Comparison of ENCODE assay signal across 11 cellular contexts in genomic region chr14:96888158-96888557, GRCh38.
A peak's percentile ranks its signal among the peaks of the same experiment; 100 is the strongest.
DNase-seq lines count a peak whose midpoint lies in the region; ATAC-seq and TF ChIP-seq lines count a peak whose summit lies in the region.
"Had no signal": no experiment of that assay in that cellular context is flagged by ENCODE, and none has a peak within 500 bp of the region (broad histone marks: within the 10 kb centered on the region; RNA-seq: fewer than 3 reads in every experiment).

No MANE protein-coding gene starts in this region.

- H3K36me3 ChIP-seq in endodermal cell (ENCODE audit: control insufficient read depth, insufficient read depth, low read length) (no peaks in the 10 kb centered on the region), breast epithelium (no peaks in the 10 kb centered on the region), smooth muscle cell (ENCODE audit: low read depth) (no peaks in the 10 kb centered on the region)
- H3K36me3 ChIP-seq: heart left ventricle had no signal

- H3K36me3 Mint-ChIP-seq in endodermal cell (ENCODE audit: low read depth) (peaks cover 4% of the 10 kb centered on the region), natural killer cell (no peaks in the 10 kb centered on the region)

- H3K27me3 Mint-ChIP-seq in endodermal cell (ENCODE audit: insufficient read depth) (no peaks in the 10 kb centered on the region), natural killer cell (ENCODE audit: low read depth in 2 of 2) (no peaks in the 10 kb centered on the region)

- H3K4me3 Mint-ChIP-seq in endodermal cell: no peak overlapping the region
- H3K4me3 Mint-ChIP-seq in natural killer cell: no peak overlapping the region
- H3K4me3 Mint-ChIP-seq: T-helper 2 cell treated with Interferon-gamma antibody and Interleukin-4, amounts not matched to agents 5 μg/mL and 100 μg/mL, for 36 hours had no signal

- peak; percentile 79 for ATAC-seq in GM18873 (IDR thresholded peaks at IDR 0.05; ENCODE audit: low FRiP score, unreplicated experiment)
- ATAC-seq in GM21576 (IDR thresholded peaks at IDR 0.05; ENCODE audit: unreplicated experiment): peak; percentile 72
- peak; percentile 84 for ATAC-seq in HG03108 (IDR thresholded peaks at IDR 0.05; ENCODE audit: unreplicated experiment)
- no peak for ATAC-seq in natural killer cell
- ATAC-seq: psoas muscle had no signal

- no peaks in the 10 kb centered on the region for H4K20me1 ChIP-seq in smooth muscle cell (ENCODE audit: low read depth)

- H3K27me3 ChIP-seq in endodermal cell (ENCODE audit: control insufficient read depth, insufficient read depth, low read length, poor library complexity, severe bottlenecking) (no peaks in the 10 kb centered on the region), breast epithelium (no peaks in the 10 kb centered on the region), smooth muscle cell (ENCODE audit: low read depth) (no peaks in the 10 kb centered on the region)
- H3K27me3 ChIP-seq: heart left ventricle had no signal

- TF ChIP-seq CTCF in endodermal cell (conservative IDR thresholded peaks at IDR 0.05) (no peak), breast epithelium (IDR thresholded peaks at IDR 0.05) (no peak), smooth muscle cell (IDR thresholded peaks at IDR 0.05; ENCODE audit: borderline replicate concordance, insufficient read depth, poor library complexity, severe bottlenecking) (no peak), natural killer cell (IDR thresholded peaks at IDR 0.05) (no peak)

- H3K9ac ChIP-seq in endodermal cell (ENCODE audit: extremely low read depth, low read length, poor library complexity, severe bottlenecking): no peak overlapping the region
- no peak overlapping the region for H3K9ac ChIP-seq in smooth muscle cell (ENCODE audit: low read depth)

- H3K27ac Mint-ChIP-seq in endodermal cell: peak overlapping the region; percentile 65
- H3K27ac Mint-ChIP-seq in natural killer cell: no peak overlapping the region
- H3K27ac Mint-ChIP-seq: T-helper 2 cell treated with Interferon-gamma antibody and Interleukin-4, amounts not matched to agents 5 μg/mL and 100 μg/mL, for 36 hours had no signal

- H3K27ac ChIP-seq in endodermal cell (ENCODE audit: low read depth, low read length) (peak overlapping the region; percentile 50), breast epithelium (no peak overlapping the region), smooth muscle cell (ENCODE audit: low read depth) (no peak overlapping the region)
- H3K27ac ChIP-seq: heart left ventricle, psoas muscle had no signal

- H3K9me3 Mint-ChIP-seq in endodermal cell: no peaks in the 10 kb centered on the region
- H3K9me3 Mint-ChIP-seq in natural killer cell: no peaks in the 10 kb centered on the region
- H3K9me3 Mint-ChIP-seq: T-helper 2 cell treated with Interferon-gamma antibody and Interleukin-4, amounts not matched to agents 5 μg/mL and 100 μg/mL, for 36 hours had no signal

- no peak overlapping the region for H2AFZ ChIP-seq in smooth muscle cell (ENCODE audit: low read depth)

- H3K4me3 ChIP-seq in endodermal cell (ENCODE audit: low read length): no peak overlapping the region
- no peak overlapping the region for H3K4me3 ChIP-seq in breast epithelium
- H3K4me3 ChIP-seq in smooth muscle cell: no peak overlapping the region
- H3K4me3 ChIP-seq: heart left ventricle, psoas muscle had no signal

- no peaks in the 10 kb centered on the region for H3K79me2 ChIP-seq in smooth muscle cell (ENCODE audit: low read depth)

- H3F3A ChIP-seq in smooth muscle cell (ENCODE audit: low read depth): no peaks in the 10 kb centered on the region

- intact Hi-C loops in breast epithelium (cut with DNase I; ENCODE audit: low total_unique reads) (no loop called here), natural killer cell (cut with micrococcal nuclease) (no loop called here)

- H3K4me1 Mint-ChIP-seq in endodermal cell (peaks cover 16% of the 10 kb centered on the region), natural killer cell (no peaks in the 10 kb centered on the region)

- H3K4me1 ChIP-seq in endodermal cell (ENCODE audit: control insufficient read depth, insufficient read depth, low read length): peaks cover 3% of the 10 kb centered on the region
- no peaks in the 10 kb centered on the region for H3K4me1 ChIP-seq in breast epithelium
- peaks cover 29% of the 10 kb centered on the region for H3K4me1 ChIP-seq in smooth muscle cell (ENCODE audit: low read depth)
- H3K4me1 ChIP-seq: heart left ventricle, psoas muscle had no signal

- H3K9me3 ChIP-seq in endodermal cell (ENCODE audit: control insufficient read depth, low read length) (no peaks in the 10 kb centered on the region), breast epithelium (no peaks in the 10 kb centered on the region), smooth muscle cell (replicated peaks; ENCODE audit: low read depth) (no peaks in the 10 kb centered on the region)
- H3K9me3 ChIP-seq: heart left ventricle, psoas muscle had no signal

- DNase-seq in endodermal cell: no peak
- no peak for DNase-seq in breast epithelium (ENCODE audit: low spot score in 2 of 2)
- no peak for DNase-seq in smooth muscle cell (lab: John Stamatoyannopoulos, UW; ENCODE audit: unreplicated experiment)
- no peak for DNase-seq in natural killer cell
- DNase-seq: effector CD8-positive, alpha-beta T cell; heart left ventricle; psoas muscle had no signal

- WGBS in endodermal cell (ENCODE audit: insufficient coverage in 1 of 2, insufficient read length in 1 of 2), 2 experiments: 86 to 100% methylated on average over 1 of the region's 1 CpG
- 93% methylated on average over 1 of the region's 1 CpG for WGBS in smooth muscle cell (ENCODE audit: low lambda C conversion rate)

- no peak overlapping the region for H3K4me2 ChIP-seq in smooth muscle cell

- no peak for TF ChIP-seq POLR2A in breast epithelium (IDR thresholded peaks at IDR 0.05)

Comparison
In these comparisons a context has a peak if more than half of its experiments do, and no peak if none do; other contexts are left out.
1. ATAC-seq: peak in GM18873 (single experiment), GM21576 (single experiment) and HG03108 (single experiment); none in natural killer cell (0 of 3).